ENCODE assay signal across 2 cellular contexts in genomic region chr4:76872556-76872955, GRCh38.
TF ChIP-seq lines count a peak whose summit lies in the region.

No MANE protein-coding gene starts in this region.

TF ChIP-seq in SK-N-SH treated with all-trans-retinoic acid at 6 μM for 48 hours, 23 proteins besides CTCF, POLR2A, EP300 and RAD21 (continued from another document):
- TF ChIP-seq CSRNP3 (CRISPR knock-in tag; IDR thresholded peaks at IDR 0.05) (no peak), ISL1 (CRISPR knock-in tag; IDR thresholded peaks at IDR 0.05) (0 out of 2 replicates have a peak, but pooled peaks have one; percentile 18)

TF ChIP-seq in SK-N-SH, 30 proteins besides CTCF, POLR2A, EP300 and RAD21 (continued from another document):
- TF ChIP-seq USF2 (IDR thresholded peaks at IDR 0.05; ENCODE audit: borderline replicate concordance, low read depth, low read length) (no peak), USF1 (IDR thresholded peaks at IDR 0.05; ENCODE audit: borderline replicate concordance, low read depth) (no peak)
